Comparison of ENCODE assay signal across 11 cellular contexts in the genomic region with DNA sequence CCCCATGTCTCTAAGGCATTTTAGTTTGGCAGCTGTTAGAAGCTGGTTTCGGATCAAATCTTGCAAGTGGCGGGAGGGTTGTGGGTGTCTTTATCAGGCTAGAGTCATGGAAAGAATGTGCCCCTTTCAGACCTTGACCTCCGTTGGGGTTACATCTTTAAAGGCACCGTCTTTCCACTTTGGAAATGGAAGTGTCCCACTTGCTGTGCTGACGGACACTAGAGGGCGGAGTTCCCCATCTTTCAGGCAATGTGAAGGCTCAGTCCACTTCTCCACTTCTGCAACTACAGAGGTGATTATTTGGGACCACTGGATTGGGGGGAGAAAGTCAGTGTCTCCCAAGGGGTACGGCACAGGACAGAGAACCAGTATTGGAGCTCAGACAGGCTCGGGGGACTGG. TPM values are rescaled to one million over a fixed set of nuclear protein-coding genes. Genes with fewer than 3 reads are reported as not detected.
"Had no signal": no experiment of that assay in that cellular context is flagged by ENCODE, and none has a peak within 500 bp of the region (broad histone marks: within the 10 kb centered on the region; RNA-seq: fewer than 3 reads in every experiment).

No MANE protein-coding gene starts in this region.

RNA-seq across cellular contexts. Expression of a gene that starts 29.9 kb away (rescaled TPM):
- total RNA-seq: activated CD8-positive, alpha-beta memory T cell treated with anti-CD3 and anti-CD28 coated beads, Interleukin-2, amount 10 ng/mL, durations not matched to agents 7 days and 5 days; cardiac muscle cell; kidney epithelial cell; lung microvascular endothelial cell; posterior vena cava; right atrium auricular region; T-helper 1 cell treated with Interleukin-12 subunit alpha and Interleukin-12 subunit beta and Interleukin-4 antibody, amounts not matched to agents 30 ng/mL and 1 ng/mL, for 36 hours; temporal lobe; upper lobe of left lung had no signal
- polyA plus RNA-seq: adipose tissue, cardiac muscle cell, esophagus had no signal
